Comparison of ENCODE assay signal across 1 cellular context in genomic region chr11:28009383-28009782, GRCh38.
TF ChIP-seq lines count a peak whose summit lies in the region.

No MANE protein-coding gene starts in this region.

TF ChIP-seq in WTC11, 78 proteins besides CTCF, POLR2A, EP300 and RAD21 (continued from another document):
- TF ChIP-seq ZNF512 (CRISPR knock-in tag; IDR thresholded peaks at IDR 0.05; ENCODE audit: borderline replicate concordance) (no peak), NFE2L1 (CRISPR knock-in tag; IDR thresholded peaks at IDR 0.05) (no peak)
